Comparison of ENCODE assay signal across 27 cellular contexts in the genomic region with DNA sequence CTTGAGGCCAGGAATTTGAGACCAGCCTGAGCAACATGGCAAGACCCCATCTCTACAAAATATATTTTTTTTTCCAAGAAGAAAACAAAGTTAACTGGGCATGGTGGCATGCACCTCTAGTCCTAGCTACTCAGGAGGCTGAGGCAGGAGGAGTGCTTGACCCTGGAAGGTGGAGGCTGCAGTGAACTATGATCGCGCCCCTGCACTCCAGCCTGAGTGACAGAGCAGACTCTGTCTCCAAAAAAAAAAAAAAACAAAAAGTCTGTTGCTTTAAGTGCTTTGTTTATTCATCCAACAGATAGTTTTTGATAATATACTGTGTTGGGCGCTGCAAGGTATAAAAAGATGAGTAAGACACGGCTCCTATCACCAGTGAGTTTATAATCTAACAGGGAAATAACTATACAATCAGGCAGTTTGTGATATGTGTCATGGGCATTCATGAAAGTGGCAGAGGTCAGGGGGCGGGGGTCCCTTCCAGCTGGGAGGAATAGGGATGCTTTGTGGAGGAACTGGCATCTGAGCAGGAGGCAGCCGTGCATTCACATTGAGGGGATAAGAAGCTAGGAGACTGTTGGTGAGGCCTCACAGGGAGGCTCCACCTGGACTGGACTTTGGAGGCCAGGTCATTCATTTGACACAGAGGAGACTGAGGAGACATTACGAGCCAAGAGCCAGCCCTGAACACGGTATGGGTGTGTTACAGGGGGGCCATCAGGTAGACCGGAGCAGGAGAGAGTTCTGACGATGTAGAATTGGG.
DNase-seq lines count a peak whose midpoint lies in the region; ATAC-seq and TF ChIP-seq lines count a peak whose summit lies in the region.
"Had no signal": no experiment of that assay in that cellular context is flagged by ENCODE, and none has a peak within 500 bp of the region (broad histone marks: within the 10 kb centered on the region; RNA-seq: fewer than 3 reads in every experiment).

No MANE protein-coding gene starts in this region.

- H3K9ac ChIP-seq in PC-3 (ENCODE audit: low read length) (peak overlapping the region; percentile 92; the same call in 1 of the 2 replicates), colonic mucosa (ENCODE audit: low read depth in 2 of 2, low read length in 2 of 2) (peak overlapping the region in 1 of 2 donors; percentile 1), mucosa of rectum (ENCODE audit: low read depth in 1 of 2, low read length in 2 of 2) (no peak overlapping the region)

- in situ Hi-C loops in transverse colon (cut with MboI; ENCODE audit: low pct_ligation_motif_present in 1 of 4, low pct_unique_long_range_greater_than_20kb in 1 of 4, low sequenced_read_pairs in 3 of 4) = no loop called here

- ATAC-seq in PC-3 = no peak
- no peak for ATAC-seq in GM21381 (IDR thresholded peaks at IDR 0.05; ENCODE audit: unreplicated experiment)
- ATAC-seq: effector memory CD8-positive, alpha-beta T cell; naive thymus-derived CD4-positive, alpha-beta T cell had no signal

- POLR2A ChIA-PET in PC-3 (lab: Charles Lee; ENCODE audit: unreplicated experiment) = interaction anchor here (1.1 kb wide), 1 partner anchor 146 kb away, joined by 5 read pairs; no protein-coding TSS in a partner anchor

- BruUV-seq in PC-3 (replicated peaks; lab: Mats Ljungman, UMichigan) = no TSS peak

- H3K79me2 ChIP-seq in PC-3 (ENCODE audit: low read length) = 0 out of 2 replicates have a peak, but pooled peaks cover 4% of the 10 kb centered on the region

- H3K9me2 ChIP-seq in PC-3 (replicated peaks; ENCODE audit: low read length) = no peaks in the 10 kb centered on the region

- H3F3A ChIP-seq in PC-3 (ENCODE audit: low read length, unreplicated experiment) = peaks cover 22% of the 10 kb centered on the region

- DNase-seq in PC-3 (no peak), colonic mucosa (no peak), transverse colon (peak; percentile 35), ovary (no peak), activated T-cell treated with anti-CD3 and anti-CD28 coated beads for 4 hours (no peak)
- DNase-seq: activated CD4-positive, alpha-beta T cell treated with anti-CD3 and anti-CD28 coated beads, Interleukin-2, amount 10 ng/mL, durations not matched to agents 7 days and 5 days; activated gamma-delta T cell; activated naive CD8-positive, alpha-beta T cell treated with anti-CD3 and anti-CD28 coated beads for 36 hours; activated T-cell treated with anti-CD3 and anti-CD28 coated beads, Interleukin-2, amount 50 U/mL, for 1 hour; anterior cingulate cortex; Caco-2; effector memory CD8-positive, alpha-beta T cell; left ventricle myocardium inferior; mesendoderm; naive thymus-derived CD4-positive, alpha-beta T cell; NCI-H1048; NCI-H1694; nucleus accumbens; retina; spleen; stimulated activated CD4-positive, alpha-beta T cell treated with anti-CD3 and anti-CD28 coated beads, Interleukin-4, amount 100 ng/mL, for 1 hour; T1000 had no signal

- H3K27ac ChIP-seq in PC-3 (ENCODE audit: low read length) (peak overlapping the region; percentile 98), colonic mucosa (peak overlapping the region; percentile 80), mucosa of rectum (ENCODE audit: low read depth in 2 of 2, low read length in 2 of 2) (peak overlapping the region; percentile 80 to 86), transverse colon (peak overlapping the region in 3 of 4 donors; percentile 83 to 90 (median 88)), ovary (no peak overlapping the region)
- H3K27ac ChIP-seq: C4-2B, coronary artery, left ventricle myocardium inferior, spleen had no signal

- TF ChIP-seq EP300 in transverse colon (IDR thresholded peaks at IDR 0.05; ENCODE audit: low read depth) = no peak
- TF ChIP-seq EP300 in ovary (IDR thresholded peaks at IDR 0.05) = no peak

- no peak overlapping the region for H2AFZ ChIP-seq in PC-3 (ENCODE audit: low read length)

- H3K4me3 ChIP-seq in PC-3 (ENCODE audit: low read length) = no peak overlapping the region
- H3K4me3 ChIP-seq in colonic mucosa = no peak overlapping the region
- peak overlapping the region in 1 of 2 donors; percentile 9 for H3K4me3 ChIP-seq in mucosa of rectum (ENCODE audit: low read length in 2 of 2)
- H3K4me3 ChIP-seq in transverse colon = no peak overlapping the region
- no peak overlapping the region for H3K4me3 ChIP-seq in ovary
- H3K4me3 ChIP-seq: coronary artery, left ventricle myocardium inferior, spleen, tibial nerve had no signal

- TF ChIP-seq CTCF in PC-3 (conservative IDR thresholded peaks at IDR 0.05; ENCODE audit: low read depth, low read length) (no peak), colonic mucosa (IDR thresholded peaks at IDR 0.05) (no peak), transverse colon (IDR thresholded peaks at IDR 0.05) (no peak), ovary (IDR thresholded peaks at IDR 0.05) (no peak)

- H3K36me3 ChIP-seq in PC-3 (ENCODE audit: low read depth, low read length) (no peaks in the 10 kb centered on the region), colonic mucosa (no peaks in the 10 kb centered on the region), mucosa of rectum (ENCODE audit: control insufficient read depth in 2 of 2, insufficient read depth in 2 of 2, low read length in 2 of 2) (no peaks in the 10 kb centered on the region), transverse colon (no peaks in the 10 kb centered on the region), ovary (no peaks in the 10 kb centered on the region)
- H3K36me3 ChIP-seq: left ventricle myocardium inferior, spleen, tibial nerve had no signal

- no peaks in the 10 kb centered on the region for H4K20me1 ChIP-seq in PC-3 (ENCODE audit: low read length)

- intact Hi-C loops in PC-3 (cut with micrococcal nuclease) = no loop called here
- intact Hi-C loops in colonic mucosa (cut with DNase I) = no loop called here
- intact Hi-C loops in transverse colon (cut with DNase I; ENCODE audit: low total_unique reads) = no loop called here
- intact Hi-C loops in ovary (cut with DNase I) = no loop called here

- 69 to 87% methylated on average over 8 to 10 of the region's 10 CpGs for WGBS in transverse colon (ENCODE audit: low coverage in 1 of 2), 2 donors
- WGBS in ovary, 3 donors = 92 to 93% (median 92%) methylated on average over 10 of the region's 10 CpGs

- CTCF ChIA-PET in PC-3 (lab: Charles Lee) = no interaction called here

- H3K27me3 ChIP-seq in PC-3 (ENCODE audit: low read length) (no peaks in the 10 kb centered on the region), colonic mucosa (no peaks in the 10 kb centered on the region), mucosa of rectum (ENCODE audit: control insufficient read depth in 2 of 2, insufficient read depth in 2 of 2, low read length in 2 of 2) (no peaks in the 10 kb centered on the region), transverse colon (no peaks in the 10 kb centered on the region), ovary (no peaks in the 10 kb centered on the region)
- H3K27me3 ChIP-seq: tibial nerve had no signal

- no peak overlapping the region for H3K4me2 ChIP-seq in PC-3 (ENCODE audit: low read length)

- H3K4me1 ChIP-seq in PC-3 (ENCODE audit: insufficient read depth, low read length) (peaks cover 82% of the 10 kb centered on the region), colonic mucosa (peaks cover 9% of the 10 kb centered on the region), mucosa of rectum (ENCODE audit: control insufficient read depth in 2 of 2, insufficient read depth in 2 of 2, low read length in 2 of 2) (peaks cover 27 to 42% of the 10 kb centered on the region in 2 donors), transverse colon (peaks cover 19 to 58% (median 41%) of the 10 kb centered on the region in 4 donors), ovary (ENCODE audit: insufficient read depth) (peaks cover 6% of the 10 kb centered on the region)

- TF ChIP-seq POLR2A in transverse colon (IDR thresholded peaks at IDR 0.05) (no peak), ovary (IDR thresholded peaks at IDR 0.05) (no peak)

- H3K9me3 ChIP-seq in PC-3 (ENCODE audit: low read length) (no peaks in the 10 kb centered on the region), colonic mucosa (no peaks in the 10 kb centered on the region), mucosa of rectum (ENCODE audit: control insufficient read depth in 2 of 2, low read length in 2 of 2) (no peaks in the 10 kb centered on the region), transverse colon (no peaks in the 10 kb centered on the region), ovary (no peaks in the 10 kb centered on the region)
- H3K9me3 ChIP-seq: Caco-2, left ventricle myocardium inferior, spleen, tibial nerve had no signal

Comparison
In these comparisons a context has a peak if more than half of its experiments do, and no peak if none do; other contexts are left out.
1. H3K27ac ChIP-seq: peak in PC-3 (single experiment), colonic mucosa (single experiment), mucosa of rectum (2 of 2) and transverse colon (3 of 4); none in ovary (0 of 2).